In the genomic region with DNA sequence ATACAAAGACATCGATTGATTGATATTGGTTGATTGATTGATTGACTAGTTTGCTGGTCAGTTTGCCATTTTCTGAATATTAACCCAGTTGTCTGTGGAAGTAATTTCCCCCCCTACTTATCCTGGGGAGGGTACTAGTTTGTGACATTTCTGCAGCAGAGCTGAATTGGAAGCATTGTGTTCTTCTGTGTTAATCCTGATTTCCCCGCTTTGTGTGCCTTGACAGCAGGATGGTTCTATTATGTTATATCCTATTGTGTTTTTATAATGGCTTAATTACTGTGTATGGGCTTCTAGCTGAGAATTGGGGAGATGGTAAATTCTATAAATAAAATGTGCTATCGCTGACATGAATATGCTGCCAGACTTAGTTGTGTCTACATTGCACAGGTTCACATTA, we compare ENCODE assay signal across 28 cellular contexts.
"Had no signal": no experiment of that assay in that cellular context is flagged by ENCODE, and none has a peak within 500 bp of the region (broad histone marks: within the 10 kb centered on the region; RNA-seq: fewer than 3 reads in every experiment).

No MANE protein-coding gene starts in this region.

- H3K36me3 Mint-ChIP-seq: mesothelial cell of epicardium; naive B cell; natural killer cell; stimulated activated memory B cell treated with anti-CD40 and anti-IgM and Interleukin-4, amounts not matched to agents 10 μg/mL and 1 μg/mL and 100 μg/mL, for 72 hours; type B pancreatic cell had no signal

- H3K27me3 ChIP-seq: left lung, pancreas, right atrium auricular region, right lobe of liver, tibial nerve, uterus had no signal

- H3K9me3 ChIP-seq: left lung, lower lobe of right lung, pancreas, psoas muscle, right atrium auricular region, right lobe of liver, tibial nerve, uterus had no signal

- H3K36me3 ChIP-seq: left lung, lower lobe of right lung, pancreas, right atrium auricular region, right lobe of liver, tibial nerve, uterus had no signal

- H3K4me2 ChIP-seq: smooth muscle cell had no signal

- ATAC-seq: left colon; left lung; lower lobe of right lung; natural killer cell; pancreas; psoas muscle; right lobe of liver; stimulated activated memory B cell treated with anti-CD40 and anti-IgM and Interleukin-4, amounts not matched to agents 10 μg/mL and 1 μg/mL and 100 μg/mL, for 72 hours; stimulated activated naive CD8-positive, alpha-beta T cell treated with anti-CD3 and anti-CD28 coated beads, Interleukin-15, amount 100 ng/mL, for 72 hours had no signal

- H3K4me1 ChIP-seq: left lung, lower lobe of right lung, psoas muscle, right atrium auricular region had no signal

- H3K27me3 Mint-ChIP-seq: stimulated activated memory B cell treated with anti-CD40 and anti-IgM and Interleukin-4, amounts not matched to agents 10 μg/mL and 1 μg/mL and 100 μg/mL, for 72 hours; stimulated activated naive CD8-positive, alpha-beta T cell treated with anti-CD3 and anti-CD28 coated beads, Interleukin-15, amount 100 ng/mL, for 72 hours; type B pancreatic cell had no signal

- H3K4me3 ChIP-seq: left lung, lower lobe of right lung, pancreas, psoas muscle, right atrium auricular region, right lobe of liver, smooth muscle cell, tibial nerve, uterus had no signal

- H3K4me3 Mint-ChIP-seq: mesothelial cell of epicardium; naive B cell; natural killer cell; nephron progenitor cell; stimulated activated memory B cell treated with anti-CD40 and anti-IgM and Interleukin-4, amounts not matched to agents 10 μg/mL and 1 μg/mL and 100 μg/mL, for 72 hours; stimulated activated naive CD8-positive, alpha-beta T cell treated with anti-CD3 and anti-CD28 coated beads, Interleukin-15, amount 100 ng/mL, for 72 hours; type B pancreatic cell had no signal

- H3K4me1 Mint-ChIP-seq: natural killer cell had no signal

- H3K9me3 Mint-ChIP-seq: mesothelial cell of epicardium; naive B cell; natural killer cell; nephron progenitor cell; stimulated activated memory B cell treated with anti-CD40 and anti-IgM and Interleukin-4, amounts not matched to agents 10 μg/mL and 1 μg/mL and 100 μg/mL, for 72 hours; stimulated activated naive CD8-positive, alpha-beta T cell treated with anti-CD3 and anti-CD28 coated beads, Interleukin-15, amount 100 ng/mL, for 72 hours; type B pancreatic cell had no signal

- H3K27ac Mint-ChIP-seq: mesothelial cell of epicardium; natural killer cell; nephron progenitor cell; stimulated activated memory B cell treated with anti-CD40 and anti-IgM and Interleukin-4, amounts not matched to agents 10 μg/mL and 1 μg/mL and 100 μg/mL, for 72 hours; stimulated activated naive CD8-positive, alpha-beta T cell treated with anti-CD3 and anti-CD28 coated beads, Interleukin-15, amount 100 ng/mL, for 72 hours; type B pancreatic cell had no signal

- DNase-seq: hippocampal formation; kidney; left colon; left lung; lower lobe of right lung; mammary epithelial cell; mesenchymal stem cell; naive B cell; natural killer cell; nephron progenitor cell; nucleus accumbens; pancreas; psoas muscle; right lobe of liver; stimulated activated CD4-positive, alpha-beta T cell treated with anti-CD3 and anti-CD28 coated beads, Interleukin-1b, Interleukin-23, amount 100 ng/mL, for 48 hours; stimulated activated CD4-positive, alpha-beta T cell treated with anti-CD3 and anti-CD28 coated beads, Interleukin-2, amount 100 ng/mL, for 48 hours; stimulated activated CD4-positive, alpha-beta T cell treated with anti-CD3 and anti-CD28 coated beads, Interleukin-4, amount 100 ng/mL, for 4 hours; stimulated activated CD8-positive, alpha-beta memory T cell treated with anti-CD3 and anti-CD28 coated beads, Interleukin-4, amount 100 ng/mL, for 48 hours; stimulated activated naive CD4-positive, alpha-beta T cell treated with Interleukin-2 at 50 U/mL for 16 hours; stimulated activated naive CD8-positive, alpha-beta T cell treated with anti-CD3 and anti-CD28 coated beads, Interleukin-15, amount 100 ng/mL, for 72 hours; substantia nigra; uterus had no signal

- H3K27ac ChIP-seq: left lung, lower lobe of right lung, pancreas, psoas muscle, right atrium auricular region, right lobe of liver, tibial nerve, uterus had no signal
